27 cellular contexts compared by ENCODE assay signal in genomic region chrX:18010251-18010650, GRCh38.
DNase-seq lines count a peak whose midpoint lies in the region; ATAC-seq and TF ChIP-seq lines count a peak whose summit lies in the region.
"Had no signal": no experiment of that assay in that cellular context is flagged by ENCODE, and none has a peak within 500 bp of the region (broad histone marks: within the 10 kb centered on the region; RNA-seq: fewer than 3 reads in every experiment).

No MANE protein-coding gene starts in this region.

- DNase-seq in NCI-H1092 (lab: John Stamatoyannopoulos, UW): peak; percentile 72
- peak; percentile 32 for DNase-seq in NCI-H345 treated with DMSO at 0.1 percent for 48 hours (lab: John Stamatoyannopoulos, UW; ENCODE audit: unreplicated experiment)
- peak; percentile 43 to 59 for DNase-seq in SHP77 (lab: John Stamatoyannopoulos, UW)
- DNase-seq in stimulated activated CD4-positive, alpha-beta T cell treated with anti-CD3 and anti-CD28 coated beads, Interleukin-4, amount 100 ng/mL, for 4 hours: no peak
- no peak for DNase-seq in GM10266 (ENCODE audit: extremely low spot score)
- DNase-seq: activated effector memory CD4-positive, alpha-beta T cell treated with anti-CD3 and anti-CD28 coated beads, Interleukin-2, amount 50 U/mL, for 16 hours; activated naive CD8-positive, alpha-beta T cell treated with anti-CD3 and anti-CD28 coated beads for 36 hours; aorta; cortex of kidney; effector memory CD8-positive, alpha-beta T cell; EL; erythroblast; heart left ventricle; Kasumi-1; mammary epithelial cell; NCI-H2107; NCI-H524 treated with DMSO at 0.1 percent for 48 hours; ovary; right cardiac atrium; SK-N-SH; stimulated activated CD4-positive, alpha-beta T cell treated with anti-CD3 and anti-CD28 coated beads, Interleukin-2, amount 100 ng/mL, for 48 hours; upper lobe of left lung had no signal

- TF ChIP-seq CTCF in C4-2B (conservative IDR thresholded peaks at IDR 0.05) (no peak), GM10266 (IDR thresholded peaks at IDR 0.05; ENCODE audit: control insufficient read depth, insufficient read depth, low read depth, missing control alignments) (no peak)

- peak overlapping the region; percentile 97 for H3K27ac ChIP-seq in C4-2B
- H3K27ac ChIP-seq: cardiac muscle cell, heart left ventricle, ovary, upper lobe of left lung had no signal

- ATAC-seq in HG02870 (IDR thresholded peaks at IDR 0.05; ENCODE audit: unreplicated experiment): no peak
- ATAC-seq in HG03039 (IDR thresholded peaks at IDR 0.05; ENCODE audit: unreplicated experiment): no peak
- ATAC-seq: effector memory CD8-positive, alpha-beta T cell; heart left ventricle; right cardiac atrium; stimulated activated effector memory CD8-positive, alpha-beta T cell treated with anti-CD3 and anti-CD28 coated beads, Interleukin-12 subunit alpha, Interleukin-12 subunit beta, amount 100 ng/mL, for 72 hours had no signal

Comparison
In these comparisons a context has a peak if more than half of its experiments do, and no peak if none do; other contexts are left out.
1. DNase-seq: peak in NCI-H1092 (single experiment), NCI-H345 treated with DMSO at 0.1 percent for 48 hours (single experiment) and SHP77 (2 of 2); none in stimulated activated CD4-positive, alpha-beta T cell treated with anti-CD3 and anti-CD28 coated beads, Interleukin-4, amount 100 ng/mL, for 4 hours (0 of 2) and GM10266 (single experiment).